8 cellular contexts compared by ENCODE assay signal in the genomic region with DNA sequence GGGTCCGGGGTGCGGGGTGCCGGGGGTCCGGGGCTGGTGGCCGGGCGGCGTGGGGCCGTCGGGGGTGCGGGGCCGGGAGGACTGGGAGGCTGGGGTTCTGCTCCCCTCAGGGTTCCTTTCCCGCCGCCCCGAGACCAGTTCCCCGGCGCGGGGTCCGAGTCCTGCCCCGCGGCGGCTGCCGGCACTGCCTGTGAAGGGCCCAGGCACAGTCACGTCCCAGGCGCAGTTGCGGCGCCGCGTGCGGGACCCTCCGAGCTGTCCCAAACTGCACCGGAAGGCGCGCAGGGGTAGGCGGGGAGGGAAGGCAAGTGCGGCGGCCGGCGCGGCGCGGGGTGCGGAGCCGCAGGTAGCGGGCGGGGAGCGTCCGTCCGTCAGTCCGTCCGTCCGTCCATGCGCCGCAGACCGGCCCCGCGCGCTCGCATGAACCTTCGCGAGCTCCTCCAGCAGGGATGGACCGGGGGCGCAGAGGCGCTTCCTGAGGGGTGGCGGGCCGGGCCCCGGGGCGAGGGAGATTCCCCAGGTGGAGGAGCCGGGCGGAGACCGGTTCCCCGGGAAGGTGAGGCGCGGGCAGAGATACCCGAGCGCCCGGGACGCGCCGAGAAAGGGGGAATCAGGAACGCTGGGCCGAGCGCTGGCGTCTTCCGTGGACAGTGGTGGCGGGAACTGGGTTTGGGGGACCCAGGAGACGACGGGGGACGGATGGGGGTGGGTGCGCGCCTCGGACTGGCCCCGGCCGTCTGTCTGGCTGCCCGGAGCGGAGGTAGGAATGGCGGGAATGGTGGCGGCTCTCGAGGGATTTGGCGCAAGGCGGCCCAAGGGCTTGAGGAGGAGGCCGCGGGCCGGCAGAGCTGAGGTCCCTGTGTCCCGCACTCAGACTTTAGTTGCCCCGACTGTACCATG. TPM values are rescaled to one million over a fixed set of nuclear protein-coding genes. Genes with fewer than 3 reads are reported as not detected.
DNase-seq lines count a peak whose midpoint lies in the region; ATAC-seq and TF ChIP-seq lines count a peak whose summit lies in the region.

No MANE protein-coding gene starts in this region.

- H3K4ac ChIP-seq in mesenchymal stem cell (ENCODE audit: low read depth in 1 of 2, low read length in 2 of 2), result no peak overlapping the region

- in situ Hi-C loops in ACHN (cut with HindIII; ENCODE audit: low pct_ligation_motif_present, low pct_unique_long_range_greater_than_20kb, low sequenced_read_pairs), result loop anchor here (25.0 kb wide), 1 partner anchor 88 kb away; no protein-coding TSS in a partner anchor

- peak overlapping the region; percentile 32 for H3K9ac ChIP-seq in mesenchymal stem cell (ENCODE audit: low read length)

- H3K27ac ChIP-seq in mesenchymal stem cell (ENCODE audit: low read length, poor library complexity, severe bottlenecking) (no peak overlapping the region), testis (no peak overlapping the region)

- no peak for ATAC-seq in central memory CD8-positive, alpha-beta T cell (replicated peaks; ENCODE audit: extremely low read depth, poor library complexity, severe bottlenecking)

- H3K79me1 ChIP-seq in mesenchymal stem cell (replicated peaks; ENCODE audit: low read length, poor library complexity, severe bottlenecking), result no peaks in the 10 kb centered on the region

- DNase-seq in T-helper 2 cell, result peak in 3 of 5 experiments; percentile 21 to 61 (median 34)
- DNase-seq in central memory CD8-positive, alpha-beta T cell (ENCODE audit: low spot score in 2 of 2), result no peak
- no peak for DNase-seq in mesenchymal stem cell
- DNase-seq in testis, result no peak
- DNase-seq in ACHN, result no peak
- no peak for DNase-seq in SKM-1 treated with dmso at 0.1 percent for 144 hours (lab: John Stamatoyannopoulos, UW; ENCODE audit: unreplicated experiment)
- DNase-seq in GM20000 (ENCODE audit: low spot score), result no peak

- no peak overlapping the region for H2BK5ac ChIP-seq in mesenchymal stem cell (ENCODE audit: low read depth, low read length, poor library complexity, severe bottlenecking)

- H3K4me2 ChIP-seq in mesenchymal stem cell (ENCODE audit: low read length, poor library complexity, severe bottlenecking), result peak overlapping the region; percentile 97

- no peak overlapping the region for H4K8ac ChIP-seq in mesenchymal stem cell (ENCODE audit: low read length)

- H3K23ac ChIP-seq in mesenchymal stem cell (ENCODE audit: low read length in 2 of 2), result peak overlapping the region in 1 of 2 experiments; percentile 78

- H3K27me3 Mint-ChIP-seq in central memory CD8-positive, alpha-beta T cell, result no peaks in the 10 kb centered on the region

- peaks cover 24% of the 10 kb centered on the region for H3K36me3 Mint-ChIP-seq in central memory CD8-positive, alpha-beta T cell (ENCODE audit: insufficient read depth)

- no peak overlapping the region for H2AFZ ChIP-seq in mesenchymal stem cell (ENCODE audit: low read depth, low read length)

- peaks cover 36% of the 10 kb centered on the region for H3K4me1 ChIP-seq in mesenchymal stem cell (ENCODE audit: control insufficient read depth, insufficient read depth, low read depth, low read length)
- peaks cover 8% of the 10 kb centered on the region for H3K4me1 ChIP-seq in testis

- H3K9me3 ChIP-seq in mesenchymal stem cell (ENCODE audit: control insufficient read depth, low read length) (no peaks in the 10 kb centered on the region), testis (no peaks in the 10 kb centered on the region)

- H3K36me3 ChIP-seq in mesenchymal stem cell (ENCODE audit: control insufficient read depth in 1 of 2, insufficient read depth in 2 of 2, low read depth in 1 of 2, low read length in 2 of 2), result no peaks in the 10 kb centered on the region
- no peaks in the 10 kb centered on the region for H3K36me3 ChIP-seq in testis (ENCODE audit: low read depth, missing control alignments)

- H3K18ac ChIP-seq in mesenchymal stem cell (ENCODE audit: low read depth in 1 of 2, low read length in 2 of 2), result peak overlapping the region in 1 of 2 experiments; percentile 64

- H3K9me3 Mint-ChIP-seq in central memory CD8-positive, alpha-beta T cell, result no peaks in the 10 kb centered on the region

- H3K4me3 ChIP-seq in GM08714 (ENCODE audit: low read length) (peak overlapping the region; percentile 61; the same call in 1 of the 2 replicates), mesenchymal stem cell (ENCODE audit: insufficient read depth in 1 of 2, low read depth in 1 of 2, low read length in 2 of 2) (peak overlapping the region; percentile 57 to 78), testis (peak overlapping the region; percentile 57 to 66)

- H3K14ac ChIP-seq in mesenchymal stem cell (ENCODE audit: low read length in 2 of 2), result peak overlapping the region in 1 of 2 experiments; percentile 11

- TF ChIP-seq POLR2A in testis (IDR thresholded peaks at IDR 0.05), result no peak

- intact Hi-C loops in testis (cut with DNase I; ENCODE audit: low total_unique reads), result loop anchor here (10.0 kb wide), 1 partner anchor 81 kb away; no protein-coding TSS in a partner anchor

- H2AK5ac ChIP-seq in mesenchymal stem cell (ENCODE audit: low read length, severe bottlenecking), result no peak overlapping the region

- no peak overlapping the region for H3K27ac Mint-ChIP-seq in central memory CD8-positive, alpha-beta T cell (ENCODE audit: low read depth)

- H2BK12ac ChIP-seq in mesenchymal stem cell (ENCODE audit: low read length in 2 of 2), result peak overlapping the region in 1 of 2 experiments; percentile 29

- TF ChIP-seq CTCF in testis (IDR thresholded peaks at IDR 0.05) (no peak), GM20000 (IDR thresholded peaks at IDR 0.05; ENCODE audit: extremely low read depth, missing control alignments) (no peak)

- no peak overlapping the region for H4K91ac ChIP-seq in mesenchymal stem cell (ENCODE audit: low read length)

- peaks cover 9 to 28% of the 10 kb centered on the region in 2 experiments for H3K27me3 ChIP-seq in mesenchymal stem cell (ENCODE audit: control insufficient read depth in 1 of 2, insufficient read depth in 1 of 2, low read length in 2 of 2)
- H3K27me3 ChIP-seq in testis, result no peaks in the 10 kb centered on the region

- H3K4me1 Mint-ChIP-seq in central memory CD8-positive, alpha-beta T cell, result peaks cover 49% of the 10 kb centered on the region

- no peak overlapping the region for H2BK120ac ChIP-seq in mesenchymal stem cell (ENCODE audit: low read depth, low read length)

- 5% methylated on average over 66 of the region's 105 CpGs for WGBS in mesenchymal stem cell
- 7 to 20% methylated on average over 26 to 92 of the region's 105 CpGs for WGBS in testis, 2 donors

- H2BK15ac ChIP-seq in mesenchymal stem cell (ENCODE audit: low read depth, poor library complexity, severe bottlenecking), result peak overlapping the region; percentile 88

- H3K4me3 Mint-ChIP-seq in central memory CD8-positive, alpha-beta T cell, result peak overlapping the region; percentile 50

RNA-seq across cellular contexts. Expression of gene ADORA2A, which starts 3.1 kb away (rescaled TPM):
- 1.0 TPM for polyA plus RNA-seq in mesenchymal stem cell (2013, experiment 1 of 2)
- 1.1 TPM for polyA plus RNA-seq in mesenchymal stem cell (2013, experiment 2 of 2)
- 1 to 10 TPM; 2.2 to 5.1 TPM for total RNA-seq in testis
- polyA plus RNA-seq in testis (ENCODE audit: insufficient read depth, low read depth, low replicate concordance), result 2.5 TPM

Comparison
In these comparisons a context has a peak if more than half of its experiments do, and no peak if none do; other contexts are left out.
1. DNase-seq: peak in T-helper 2 cell (3 of 5); none in central memory CD8-positive, alpha-beta T cell (0 of 2), mesenchymal stem cell (single experiment), testis (single experiment), ACHN (single experiment), SKM-1 treated with dmso at 0.1 percent for 144 hours (single experiment) and GM20000 (single experiment).
2. Peak in every context shown above with its lines, with median percentiles within 50 percentile points of each other: H3K4me3 ChIP-seq.